Comparison of ENCODE assay signal across 31 cellular contexts in the genomic region with DNA sequence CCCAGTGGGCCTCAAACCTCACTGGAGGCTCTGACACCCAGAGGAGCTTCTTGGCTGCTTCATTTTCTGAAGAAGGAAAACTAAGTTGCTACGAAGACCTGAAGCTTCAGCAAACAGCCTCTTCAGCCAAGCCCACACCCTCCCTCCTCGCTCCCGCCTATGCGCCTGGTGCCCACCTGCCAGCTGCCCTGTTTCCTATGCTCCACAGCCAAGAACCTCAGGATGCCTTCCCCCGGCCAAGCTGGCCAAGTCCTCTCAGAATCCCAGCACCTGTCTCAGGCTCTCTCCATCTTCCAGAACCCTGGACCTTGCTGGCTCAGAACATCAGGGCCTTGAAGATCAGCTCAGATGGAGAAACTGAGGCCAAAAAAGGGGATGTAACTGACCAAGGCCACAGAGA.
DNase-seq lines count a peak whose midpoint lies in the region; ATAC-seq and TF ChIP-seq lines count a peak whose summit lies in the region.
"Had no signal": no experiment of that assay in that cellular context is flagged by ENCODE, and none has a peak within 500 bp of the region (broad histone marks: within the 10 kb centered on the region; RNA-seq: fewer than 3 reads in every experiment).

No MANE protein-coding gene starts in this region.

- peak overlapping the region in 5 of 7 donors; percentile 84 to 100 (median 100) for H3K27ac Mint-ChIP-seq in CD14-positive monocyte
- peak overlapping the region in 6 of 8 donors; percentile 19 to 95 (median 72) for H3K27ac Mint-ChIP-seq in CD8-positive, alpha-beta memory T cell
- H3K27ac Mint-ChIP-seq in central memory CD8-positive, alpha-beta T cell (ENCODE audit: low read depth) = peak overlapping the region; percentile 86
- H3K27ac Mint-ChIP-seq: endodermal cell had no signal

- DNase-seq in CD14-positive monocyte (ENCODE audit: low spot score) (no peak), neuronal stem cell (ENCODE audit: low spot score) (no peak), KBM-7 (no peak), left lobe of liver (ENCODE audit: low spot score) (no peak)
- DNase-seq in CD8-positive, alpha-beta memory T cell = no peak
- no peak for DNase-seq in central memory CD8-positive, alpha-beta T cell (ENCODE audit: low spot score in 2 of 2)
- DNase-seq: ACHN; activated CD8-positive, alpha-beta memory T cell treated with anti-CD3 and anti-CD28 coated beads for 24 hours; activated naive CD4-positive, alpha-beta T cell; activated T-cell treated with anti-CD3 and anti-CD28 coated beads, Interleukin-2, amount 50 U/mL, for 1 hour; aorta; cortex of kidney; EL; endodermal cell; foreskin keratinocyte; GM23248; Karpas-422; left cardiac atrium; NCI-H1436; NCI-H446; NCI-H774; RPMI8226; stomach; thyroid gland had no signal

- no peak overlapping the region for H3K4me3 Mint-ChIP-seq in CD14-positive monocyte
- H3K4me3 Mint-ChIP-seq in CD8-positive, alpha-beta memory T cell = no peak overlapping the region
- no peak overlapping the region for H3K4me3 Mint-ChIP-seq in central memory CD8-positive, alpha-beta T cell
- H3K4me3 Mint-ChIP-seq: endodermal cell had no signal

- peaks cover 0 to 3% (median 0%) of the 10 kb centered on the region in 7 donors for H3K9me3 Mint-ChIP-seq in CD14-positive monocyte
- H3K9me3 Mint-ChIP-seq in CD8-positive, alpha-beta memory T cell = no peaks in the 10 kb centered on the region
- H3K9me3 Mint-ChIP-seq in central memory CD8-positive, alpha-beta T cell = no peaks in the 10 kb centered on the region
- H3K9me3 Mint-ChIP-seq: endodermal cell had no signal

- H3K4me1 Mint-ChIP-seq in CD14-positive monocyte = peaks cover 52% of the 10 kb centered on the region
- peaks cover 43 to 87% (median 60%) of the 10 kb centered on the region in 3 donors for H3K4me1 Mint-ChIP-seq in CD8-positive, alpha-beta memory T cell
- peaks cover 74% of the 10 kb centered on the region for H3K4me1 Mint-ChIP-seq in central memory CD8-positive, alpha-beta T cell
- H3K4me1 Mint-ChIP-seq: endodermal cell had no signal

- no peak overlapping the region for H2BK15ac ChIP-seq in neuronal stem cell (ENCODE audit: low read length)

- no peak overlapping the region for H3K4ac ChIP-seq in neuronal stem cell (ENCODE audit: low read length)

- H3K23ac ChIP-seq in neuronal stem cell (ENCODE audit: low read depth, low read length, poor library complexity) = no peak overlapping the region

- POLR2A ChIA-PET in CD8-positive, alpha-beta memory T cell (lab: Charles Lee) = no interaction called here

- H3K18ac ChIP-seq in neuronal stem cell (ENCODE audit: low read length) = peak overlapping the region; percentile 11

- H2BK12ac ChIP-seq in neuronal stem cell (ENCODE audit: low read length) = no peak overlapping the region

- no peak overlapping the region for H4K91ac ChIP-seq in neuronal stem cell (ENCODE audit: low read depth, low read length, poor library complexity)

- no peaks in the 10 kb centered on the region for H3K79me1 ChIP-seq in neuronal stem cell (ENCODE audit: low read depth, low read length)

- H2BK5ac ChIP-seq in neuronal stem cell (ENCODE audit: low read length) = no peak overlapping the region

- no peak overlapping the region for H3K9ac ChIP-seq in neuronal stem cell (ENCODE audit: low read depth, low read length, poor library complexity)
- H3K9ac ChIP-seq: BLaER1, GM23248 had no signal

- H3K9me3 ChIP-seq in CD8-positive, alpha-beta memory T cell (ENCODE audit: low read length) = no peaks in the 10 kb centered on the region
- peaks cover 0 to 5% of the 10 kb centered on the region in 2 donors for H3K9me3 ChIP-seq in neuronal stem cell (replicated peaks in 1 of 2; ENCODE audit: control insufficient read depth in 2 of 2, insufficient read depth in 1 of 2, low read depth in 1 of 2, low read length in 2 of 2)
- H3K9me3 ChIP-seq: heart left ventricle, prostate gland, stomach, thyroid gland had no signal

- CTCF ChIA-PET in CD8-positive, alpha-beta memory T cell (lab: Charles Lee) = interaction anchor here (0.9 to 2.0 kb wide), 3 partner anchors 55 to 166 kb away, joined by 3 to 8 read pairs (median 3); partner anchors contain the start of gene STK10

- H3K27me3 Mint-ChIP-seq in CD14-positive monocyte (ENCODE audit: low read depth in 3 of 3) = peaks cover 0 to 2% (median 0%) of the 10 kb centered on the region in 3 donors
- H3K27me3 Mint-ChIP-seq in CD8-positive, alpha-beta memory T cell = peaks cover 0 to under 1% of the 10 kb centered on the region in 2 donors
- no peaks in the 10 kb centered on the region for H3K27me3 Mint-ChIP-seq in central memory CD8-positive, alpha-beta T cell

- no peaks in the 10 kb centered on the region for H3K27me3 ChIP-seq in CD8-positive, alpha-beta memory T cell (ENCODE audit: insufficient read depth, low read length, poor library complexity, severe bottlenecking)
- no peaks in the 10 kb centered on the region for H3K27me3 ChIP-seq in neuronal stem cell (ENCODE audit: control insufficient read depth in 3 of 3, insufficient read depth in 3 of 3, low read depth in 1 of 3, low read length in 3 of 3)
- H3K27me3 ChIP-seq: BLaER1, foreskin keratinocyte, heart left ventricle, stomach, thyroid gland had no signal

- no CpG with 5 or more reads among the region's 5 CpGs for WGBS in neuronal stem cell (ENCODE audit: extremely low coverage in 2 of 2, insufficient read length in 2 of 2, insufficient replicate concordance in 1 of 2), 2 donors

- no peak overlapping the region for H3K14ac ChIP-seq in neuronal stem cell (ENCODE audit: low read length)

- intact Hi-C loops in CD14-positive monocyte (cut with micrococcal nuclease) = no loop called here

- H3K4me1 ChIP-seq in CD8-positive, alpha-beta memory T cell (ENCODE audit: insufficient read depth, low read length) = peaks cover 16% of the 10 kb centered on the region
- H3K4me1 ChIP-seq in neuronal stem cell (ENCODE audit: control insufficient read depth in 2 of 2, insufficient read depth in 1 of 2, low read depth in 1 of 2, low read length in 2 of 2) = no peaks in the 10 kb centered on the region
- H3K4me1 ChIP-seq: foreskin keratinocyte, prostate gland, thyroid gland had no signal

- ATAC-seq in central memory CD8-positive, alpha-beta T cell (replicated peaks; ENCODE audit: extremely low read depth, poor library complexity, severe bottlenecking) = no peak
- ATAC-seq in HG03565 (IDR thresholded peaks at IDR 0.05; ENCODE audit: unreplicated experiment) (no peak), left lobe of liver (no peak)
- ATAC-seq: activated CD4-positive, CD25-positive, alpha-beta regulatory T cell treated with anti-CD3 and anti-CD28 coated beads, Interleukin-2, amount 50 U/mL, for 24 hours; esophagus mucosa; foreskin keratinocyte; heart left ventricle; left cardiac atrium had no signal

- H3K27ac ChIP-seq in CD8-positive, alpha-beta memory T cell (ENCODE audit: low read depth, low read length) = no peak overlapping the region
- H3K27ac ChIP-seq in neuronal stem cell (replicated peaks; ENCODE audit: low read length) = no peak overlapping the region
- H3K27ac ChIP-seq: BLaER1, foreskin keratinocyte, GM23248, heart left ventricle, HL-60, prostate gland, stomach, thyroid gland had no signal

- no peak for TF ChIP-seq CTCF in CD14-positive monocyte (IDR thresholded peaks at IDR 0.05)

- peaks cover 76 to 87% of the 10 kb centered on the region in 2 donors for H3K36me3 Mint-ChIP-seq in CD14-positive monocyte
- H3K36me3 Mint-ChIP-seq in CD8-positive, alpha-beta memory T cell = peaks cover 4 to 81% (median 23%) of the 10 kb centered on the region in 3 donors
- peaks cover 49% of the 10 kb centered on the region for H3K36me3 Mint-ChIP-seq in central memory CD8-positive, alpha-beta T cell (ENCODE audit: insufficient read depth)

- H3K4me3 ChIP-seq in CD8-positive, alpha-beta memory T cell (ENCODE audit: low read length) = no peak overlapping the region
- no peak overlapping the region for H3K4me3 ChIP-seq in neuronal stem cell (ENCODE audit: low read length in 2 of 2)
- H3K4me3 ChIP-seq: BLaER1, GM23248, heart left ventricle, prostate gland, stomach, thyroid gland had no signal

- no peak overlapping the region for H4K8ac ChIP-seq in neuronal stem cell (ENCODE audit: low read depth, low read length)

- no peak overlapping the region for H3K4me2 ChIP-seq in neuronal stem cell (ENCODE audit: insufficient read depth, low read length, poor library complexity, severe bottlenecking)
- H3K4me2 ChIP-seq: BLaER1 had no signal

- in situ Hi-C loops in KBM-7 (cut with MboI; ENCODE audit: low pct_unique_long_range_greater_than_20kb, low sequenced_read_pairs) = no loop called here

- no peak overlapping the region for H2BK120ac ChIP-seq in neuronal stem cell (ENCODE audit: low read depth, low read length)

- H3K36me3 ChIP-seq in CD8-positive, alpha-beta memory T cell (ENCODE audit: insufficient read depth, low read length) = peaks cover 40% of the 10 kb centered on the region
- H3K36me3 ChIP-seq in neuronal stem cell (replicated peaks in 1 of 2; ENCODE audit: control insufficient read depth in 2 of 2, insufficient read depth in 2 of 2, low read length in 2 of 2) = peaks cover 0 to 2% of the 10 kb centered on the region in 2 donors
- H3K36me3 ChIP-seq: prostate gland, thyroid gland had no signal

- no peak overlapping the region for H2AFZ ChIP-seq in neuronal stem cell (ENCODE audit: low read length)
- H2AFZ ChIP-seq: GM23248 had no signal

- H2AK5ac ChIP-seq in neuronal stem cell (ENCODE audit: low read depth, low read length) = no peak overlapping the region
